ENCODE assay signal across 28 cellular contexts in the genomic region with DNA sequence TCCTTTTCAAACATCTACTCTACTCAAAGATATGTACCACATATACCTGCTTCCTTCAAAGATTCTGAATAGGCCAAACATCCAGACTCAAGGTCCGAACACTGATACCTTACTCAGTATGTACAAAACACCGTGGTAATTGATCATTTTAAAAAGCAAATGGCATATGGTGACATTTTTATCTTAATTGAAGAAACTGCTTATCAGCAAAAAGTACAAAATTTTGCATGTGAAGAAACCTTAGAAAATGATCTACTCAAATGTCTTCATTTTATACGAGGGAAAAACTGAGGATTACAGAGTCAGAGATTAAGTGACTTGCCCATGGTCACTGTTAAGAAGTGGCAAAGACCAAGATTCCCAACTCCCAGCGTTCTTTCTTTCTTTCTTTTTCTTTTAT.
"Had no signal": no experiment of that assay in that cellular context is flagged by ENCODE, and none has a peak within 500 bp of the region (broad histone marks: within the 10 kb centered on the region; RNA-seq: fewer than 3 reads in every experiment).

No MANE protein-coding gene starts in this region.

- H3K27ac ChIP-seq: neural progenitor cell, ovary, parathyroid adenoma, psoas muscle, skin epidermis, spleen, thoracic aorta, thyroid gland, tibial nerve, upper lobe of left lung, vagina had no signal

- H3K9ac ChIP-seq: neural progenitor cell, parathyroid adenoma had no signal

- H3K4me1 ChIP-seq: neural progenitor cell, parathyroid adenoma, spleen, thyroid gland, tibial nerve, upper lobe of left lung, vagina had no signal

- H3K9me3 ChIP-seq: ovary, psoas muscle, spleen, thoracic aorta, thyroid gland, tibial nerve, upper lobe of left lung, vagina had no signal

- H2AFZ ChIP-seq: neural progenitor cell, parathyroid adenoma had no signal

- ATAC-seq: natural killer cell; psoas muscle; right cardiac atrium; sciatic nerve; stimulated activated memory B cell treated with anti-CD40 and anti-IgM and Interleukin-4, amounts not matched to agents 10 μg/mL and 1 μg/mL and 100 μg/mL, for 72 hours; stimulated activated naive CD8-positive, alpha-beta T cell treated with anti-CD3 and anti-CD28 coated beads, Interleukin-15, amount 100 ng/mL, for 72 hours; stimulated activated naive CD8-positive, alpha-beta T cell treated with anti-CD3 and anti-CD28 coated beads, Interleukin-15, Interleukin-2, amounts not matched to agents 100 U/mL and 50 U/mL, for 24 hours had no signal

- H3K79me2 ChIP-seq: parathyroid adenoma had no signal

- H3K36me3 ChIP-seq: neural progenitor cell, ovary, spleen, thoracic aorta, thyroid gland, tibial nerve, upper lobe of left lung, vagina had no signal

- H3K27me3 ChIP-seq: neural progenitor cell, ovary, spleen, thyroid gland, tibial nerve, upper lobe of left lung, vagina had no signal

- H3K4me2 ChIP-seq: neural progenitor cell, smooth muscle cell had no signal

- FAIRE-seq: urothelium cell line had no signal

- H3K4me3 ChIP-seq: neural progenitor cell, ovary, psoas muscle, skin epidermis, smooth muscle cell, spleen, thoracic aorta, thyroid gland, tibial nerve, upper lobe of left lung, vagina had no signal

- DNase-seq: natural killer cell; occipital lobe; ovary; posterior cingulate gyrus; psoas muscle; right cardiac atrium; spleen; stimulated activated CD4-positive, alpha-beta T cell treated with anti-CD3 and anti-CD28 coated beads, Interleukin-12 subunit alpha, Interleukin-12 subunit beta, amount 100 ng/mL, for 4 hours; stimulated activated CD4-positive, alpha-beta T cell treated with anti-CD3 and anti-CD28 coated beads, Interleukin-1b, Interleukin-23, amount 100 ng/mL, for 48 hours; stimulated activated CD4-positive, alpha-beta T cell treated with anti-CD3 and anti-CD28 coated beads, Interleukin-4, amount 100 ng/mL, for 1 hour; stimulated activated CD4-positive, alpha-beta T cell treated with anti-CD3 and anti-CD28 coated beads, Interleukin-4, amount 100 ng/mL, for 4 hours; stimulated activated CD8-positive, alpha-beta memory T cell treated with anti-CD3 and anti-CD28 coated beads, Interleukin-4, amount 100 ng/mL, for 48 hours; stimulated activated naive CD4-positive, alpha-beta T cell; stimulated activated naive CD8-positive, alpha-beta T cell treated with anti-CD3 and anti-CD28 coated beads, Interleukin-15, amount 100 ng/mL, for 72 hours; stimulated activated naive CD8-positive, alpha-beta T cell treated with anti-CD3 and anti-CD28 coated beads, Interleukin-15, Interleukin-2, amounts not matched to agents 100 U/mL and 50 U/mL, for 24 hours; thyroid gland; trophoblast cell; upper lobe of left lung had no signal
